In the genomic region with DNA sequence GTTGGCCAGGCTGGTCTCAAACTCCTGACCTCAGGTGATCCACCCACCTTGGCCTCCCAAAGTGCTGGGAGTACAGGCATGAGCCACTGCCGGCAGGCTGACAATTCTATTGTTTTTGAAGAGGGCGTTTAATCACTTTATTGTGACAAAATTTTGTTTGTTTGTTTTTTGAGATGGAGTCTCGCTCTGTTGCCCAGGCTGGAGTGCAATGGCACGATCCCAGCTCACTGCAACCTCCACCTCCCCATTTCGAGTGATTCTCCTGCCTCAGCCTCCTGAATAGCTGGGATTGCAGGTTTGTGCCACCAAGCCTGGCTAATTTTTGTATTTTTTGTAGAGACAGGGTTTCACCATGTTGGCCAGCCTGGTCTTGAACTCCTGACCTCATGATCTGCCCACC, we compare ENCODE assay signal across 7 cellular contexts. TPM values are rescaled to one million over a fixed set of nuclear protein-coding genes. Genes with fewer than 3 reads are reported as not detected.
DNase-seq lines count a peak whose midpoint lies in the region; ATAC-seq, FAIRE-seq and TF ChIP-seq lines count a peak whose summit lies in the region.
"Not testable (repeated sequence)": the region's sequence is repeated elsewhere in the genome, so short reads cannot be mapped to it uniquely, and the experiment has no call there.

No MANE protein-coding gene starts in this region.

- CTCF ChIA-PET in activated CD8-positive, alpha-beta memory T cell treated with anti-CD3 and anti-CD28 coated beads, Interleukin-2, amount 10 ng/mL, durations not matched to agents 7 days and 5 days (lab: Charles Lee), result interaction anchor here (1.6 kb wide), 1 partner anchor 12 kb away, joined by 3 read pairs; no protein-coding TSS in a partner anchor
- CTCF ChIA-PET in GM12878 (lab: Yijun Ruan, JAX), result interaction anchor here (1.4 to 1.7 kb wide), 2 partner anchors 26 to 30 kb away, joined by 3 to 4 read pairs; no protein-coding TSS in a partner anchor

- H3K4me3 ChIP-seq in CD4-positive, CD25-positive, alpha-beta regulatory T cell (ENCODE audit: low read depth, low read length), result peak overlapping the region; percentile 26
- H3K4me3 ChIP-seq in SJCRH30, result peak overlapping the region; percentile 75
- peak overlapping the region; percentile 98 for H3K4me3 ChIP-seq in GM12878
- H3K4me3 ChIP-seq in foreskin fibroblast (ENCODE audit: low read depth in 1 of 2, low read length in 2 of 2), result peak overlapping the region; percentile 62 to 97

- not testable (repeated sequence) for H3K36me3 Mint-ChIP-seq in CD4-positive, CD25-positive, alpha-beta regulatory T cell; HFFc6 (ENCODE audit: low read depth); neural crest cell (ENCODE audit: low read depth)
- peaks cover 17% of the 10 kb centered on the region for H3K36me3 Mint-ChIP-seq in activated CD8-positive, alpha-beta memory T cell treated with anti-CD3 and anti-CD28 coated beads, Interleukin-2, amount 10 ng/mL, durations not matched to agents 7 days and 5 days

- TF ChIP-seq RAD21 in GM12878 (IDR thresholded peaks at IDR 0.05; ENCODE audit: insufficient read depth, low read depth, low read length), result not testable (repeated sequence)

- H4K20me1 ChIP-seq in GM12878 (ENCODE audit: control insufficient read depth, insufficient read depth), result not testable (repeated sequence)

- not testable (repeated sequence) for FAIRE-seq in GM12878 (lab: Jason Lieb, UNC)

- POLR2A ChIA-PET in GM12878 (lab: Charles Lee), result interaction anchor here (0.7 to 2.2 kb wide), 5 partner anchors 21 to 799 kb away, joined by 3 to 15 read pairs (median 5); no protein-coding TSS in a partner anchor

- RAD21 ChIA-PET in GM12878 (lab: Charles Lee; ENCODE audit: unreplicated experiment), result interaction anchor here (1.6 to 2.2 kb wide), 2 partner anchors 30 to 49 kb away, joined by 6 to 17 read pairs; a partner anchor contains a TSS

- H3K27me3 ChIP-seq in CD4-positive, CD25-positive, alpha-beta regulatory T cell (ENCODE audit: control insufficient read depth, insufficient read depth, low read length); SJCRH30; GM12878 (replicated peaks in 1 of 2; ENCODE audit: control insufficient read depth in 2 of 2, insufficient read depth in 2 of 2, low read length in 1 of 2): not testable (repeated sequence)

- not testable (repeated sequence) for BruUV-seq in GM12878 (replicated peaks; lab: Mats Ljungman, UMichigan)

- DNase-seq in CD4-positive, CD25-positive, alpha-beta regulatory T cell; HFFc6; SJCRH30; activated CD8-positive, alpha-beta memory T cell treated with anti-CD3 and anti-CD28 coated beads, Interleukin-2, amount 10 ng/mL, durations not matched to agents 7 days and 5 days; GM12878 (ENCODE audit: low read depth, low spot score); foreskin fibroblast; neural crest cell (ENCODE audit: low read depth, low spot score): not testable (repeated sequence)

- H3K9ac ChIP-seq in GM12878 (ENCODE audit: control insufficient read depth, insufficient read depth, low read length), result peak overlapping the region; percentile 93

- not testable (repeated sequence) for TF ChIP-seq EP300 in GM12878 (IDR thresholded peaks at IDR 0.05; ENCODE audit: borderline replicate concordance in 1 of 2, control insufficient read depth in 1 of 2, low read depth in 2 of 2, low read length in 2 of 2)

- in situ Hi-C loops in GM12878 (cut with MboI), result not testable (repeated sequence)

- H3K79me2 ChIP-seq in GM12878 (ENCODE audit: control insufficient read depth, insufficient read depth, low read length), result peaks cover 86% of the 10 kb centered on the region

- SMC1A ChIA-PET in GM12878 (lab: Charles Lee; ENCODE audit: uncharacterized antibody, unreplicated experiment), result interaction anchor here (0.6 to 1.7 kb wide), 4 partner anchors 13 to 48 kb away, joined by 3 to 10 read pairs (median 4); a partner anchor contains a TSS

- not testable (repeated sequence) for H2AFZ ChIP-seq in GM12878 (ENCODE audit: control insufficient read depth, low read depth, low read length)

- peaks cover 34% of the 10 kb centered on the region for H3K4me1 ChIP-seq in CD4-positive, CD25-positive, alpha-beta regulatory T cell (ENCODE audit: control insufficient read depth, insufficient read depth, low read length, poor library complexity, severe bottlenecking)
- not testable (repeated sequence) for H3K4me1 ChIP-seq in SJCRH30; GM12878 (ENCODE audit: control insufficient read depth, insufficient read depth, low read length)

- H3K4me3 Mint-ChIP-seq in CD4-positive, CD25-positive, alpha-beta regulatory T cell, result peak overlapping the region; percentile 98 to 100 (median 98)
- H3K4me3 Mint-ChIP-seq in HFFc6 (peak overlapping the region; percentile 89), neural crest cell (peak overlapping the region; percentile 97)
- H3K4me3 Mint-ChIP-seq in activated CD8-positive, alpha-beta memory T cell treated with anti-CD3 and anti-CD28 coated beads, Interleukin-2, amount 10 ng/mL, durations not matched to agents 7 days and 5 days, result peak overlapping the region; percentile 92

- WGBS in GM12878 (ENCODE audit: insufficient coverage, insufficient replicate concordance, low lambda C conversion rate, missing lambda C conversion rate), result 100% methylated on average over 5 of the region's 5 CpGs

- peaks cover 8 to 64% (median 43%) of the 10 kb centered on the region in 4 donors for H3K4me1 Mint-ChIP-seq in CD4-positive, CD25-positive, alpha-beta regulatory T cell
- H3K4me1 Mint-ChIP-seq in HFFc6 (ENCODE audit: low read depth) (peaks cover 47% of the 10 kb centered on the region), neural crest cell (peaks cover 21% of the 10 kb centered on the region)
- peaks cover 35% of the 10 kb centered on the region for H3K4me1 Mint-ChIP-seq in activated CD8-positive, alpha-beta memory T cell treated with anti-CD3 and anti-CD28 coated beads, Interleukin-2, amount 10 ng/mL, durations not matched to agents 7 days and 5 days

- not testable (repeated sequence) for TF ChIP-seq POLR2A in GM12878 (IDR thresholded peaks at IDR 0.05; ENCODE audit: low read depth, low read length)

- H3K9me3 ChIP-seq in CD4-positive, CD25-positive, alpha-beta regulatory T cell (ENCODE audit: control insufficient read depth in 2 of 2, low read length in 2 of 2); SJCRH30 (replicated peaks); GM12878 (replicated peaks; ENCODE audit: control insufficient read depth, insufficient read depth, low read length): not testable (repeated sequence)

- peak overlapping the region; percentile 72; the same call in 1 of the 2 replicates for H3K4me2 ChIP-seq in GM12878 (ENCODE audit: control insufficient read depth, insufficient read depth)

- intact Hi-C loops in GM12878 (cut with micrococcal nuclease; ENCODE audit: unreplicated experiment), result loop anchor here (2.0 kb wide), 1 partner anchor 30 kb away; no protein-coding TSS in a partner anchor

- H3K36me3 ChIP-seq in CD4-positive, CD25-positive, alpha-beta regulatory T cell (ENCODE audit: control insufficient read depth, insufficient read depth, low read length); SJCRH30; GM12878 (ENCODE audit: control insufficient read depth in 2 of 2, insufficient read depth in 2 of 2, low read length in 1 of 2): not testable (repeated sequence)

- not testable (repeated sequence) for H3K27me3 Mint-ChIP-seq in CD4-positive, CD25-positive, alpha-beta regulatory T cell; HFFc6 (ENCODE audit: insufficient read depth); activated CD8-positive, alpha-beta memory T cell treated with anti-CD3 and anti-CD28 coated beads, Interleukin-2, amount 10 ng/mL, durations not matched to agents 7 days and 5 days; neural crest cell (ENCODE audit: low read depth)

- not testable (repeated sequence) for H3K9me3 Mint-ChIP-seq in CD4-positive, CD25-positive, alpha-beta regulatory T cell; HFFc6; activated CD8-positive, alpha-beta memory T cell treated with anti-CD3 and anti-CD28 coated beads, Interleukin-2, amount 10 ng/mL, durations not matched to agents 7 days and 5 days (ENCODE audit: low read depth); neural crest cell

- TF ChIP-seq CTCF in HFFc6 (IDR thresholded peaks at IDR 0.05); GM12878 (IDR thresholded peaks at IDR 0.05 in 2 of 3, conservative IDR thresholded peaks at IDR 0.05 in 1 of 3; ENCODE audit: control insufficient read depth in 2 of 3, extremely low read depth in 1 of 3, insufficient read depth in 1 of 3, low read depth in 3 of 3, low read length in 3 of 3); foreskin fibroblast (IDR thresholded peaks at IDR 0.05; ENCODE audit: low read depth, low read length); neural crest cell (conservative IDR thresholded peaks at IDR 0.05): not testable (repeated sequence)

- peak overlapping the region in 2 of 3 donors; percentile 14 to 62 for H3K27ac Mint-ChIP-seq in CD4-positive, CD25-positive, alpha-beta regulatory T cell
- peak overlapping the region; percentile 96; the same call in 1 of the 2 replicates for H3K27ac Mint-ChIP-seq in HFFc6
- H3K27ac Mint-ChIP-seq in activated CD8-positive, alpha-beta memory T cell treated with anti-CD3 and anti-CD28 coated beads, Interleukin-2, amount 10 ng/mL, durations not matched to agents 7 days and 5 days, result peak overlapping the region; percentile 57
- H3K27ac Mint-ChIP-seq in neural crest cell (ENCODE audit: unreplicated experiment), result not testable (repeated sequence)

- H3K27ac ChIP-seq in CD4-positive, CD25-positive, alpha-beta regulatory T cell (ENCODE audit: insufficient read depth, low read length, poor library complexity, severe bottlenecking); GM12878 (ENCODE audit: control insufficient read depth, insufficient read depth): not testable (repeated sequence)
- H3K27ac ChIP-seq in SJCRH30, result peak overlapping the region; percentile 89; the same call in 1 of the 2 replicates

- ATAC-seq in CD4-positive, CD25-positive, alpha-beta regulatory T cell (ENCODE audit: low read depth in 2 of 2); activated CD8-positive, alpha-beta memory T cell treated with anti-CD3 and anti-CD28 coated beads, Interleukin-2, amount 10 ng/mL, durations not matched to agents 7 days and 5 days; GM12878: not testable (repeated sequence)

RNA-seq across cellular contexts. Expression of a gene that starts 1.8 kb away (rescaled TPM):
- total RNA-seq in CD4-positive, CD25-positive, alpha-beta regulatory T cell, result 3.4 TPM
- polyA plus RNA-seq in CD4-positive, CD25-positive, alpha-beta regulatory T cell, result 10 to 100 TPM in 2 of 4 donors, 1 to 10 TPM in 2; 6.2 to 11.0 (median 9.2) TPM
- 100 to 1,000 TPM in 5 of 6 experiments, 10 to 100 TPM in 1; 96.6 to 131 (median 108) TPM for total RNA-seq in HFFc6 (2021; fragmentation: NEBNext Ultra II Directional; extraction: Animal tissue kit (Norgen Biotek cat#: 25700))
- 50.6 and 60.5 TPM in 2 replicates for total RNA-seq in SJCRH30 (2014; rRNA removed; shearing (Covaris generic))
- total RNA-seq in activated CD8-positive, alpha-beta memory T cell treated with anti-CD3 and anti-CD28 coated beads, Interleukin-2, amount 10 ng/mL, durations not matched to agents 7 days and 5 days, result 10 to 100 TPM; 28.9 to 29.3 TPM
- total RNA-seq in GM12878 (2013; cell fraction: nucleolus; rRNA removed), result 26.0 and 31.8 TPM in 2 replicates
- total RNA-seq in GM12878 (2014; rRNA removed), result 18.2 and 20.9 TPM in 2 replicates
- total RNA-seq in GM12878 (2014; rRNA removed; fragmentation: Illumina TruSeq; extraction: Trizol), result 25.5 and 27.3 TPM in 2 replicates
- 17.3 and 19.0 TPM in 2 replicates for total RNA-seq in GM12878 (2021)
- polyA plus RNA-seq in GM12878 (2011; ENCODE audit: low read depth), result 13.7 TPM
- polyA plus RNA-seq in GM12878 (2011; rRNA removed), result 20.9 and 36.8 TPM in 2 replicates
- polyA plus RNA-seq in GM12878 (2011; cell fraction: cytosol; rRNA removed), result 7.1 and 7.5 TPM in 2 replicates
- polyA plus RNA-seq in GM12878 (2011; cell fraction: nucleus; rRNA removed), result 6.6 and 7.4 TPM in 2 replicates
- polyA plus RNA-seq in GM12878 (2012), result 21.5 and 35.3 TPM in 2 replicates
- 17.8 and 21.6 TPM in 2 replicates for polyA plus RNA-seq in GM12878 (2014; fragmentation: Illumina TruSeq; extraction: Trizol)
- 10 to 100 TPM in 1 of 2 experiments, 1 to 10 TPM in 1; 5.4 to 12.2 TPM for polyA plus RNA-seq in GM12878 (2014; fragmentation: Nextera tagmentation; extraction: Ambion mirVana)
- 15.1 and 18.7 TPM in 2 replicates for polyA plus RNA-seq in GM12878 (2014; rRNA removed)
- polyA plus RNA-seq in GM12878 (2016; fragmentation: Nextera tagmentation; extraction: Ambion mirVana), result 10 to 100 TPM; 33.8 to 34.5 TPM
- polyA minus RNA-seq in GM12878 (2011; rRNA and poly(A)+ RNA removed), result 2.8 and 5.9 TPM in 2 replicates
- polyA minus RNA-seq in GM12878 (2011; cell fraction: cytosol; rRNA and poly(A)+ RNA removed), result 5.1 and 5.5 TPM in 2 replicates
- 3.1 and 4.7 TPM in 2 replicates for polyA minus RNA-seq in GM12878 (2011; cell fraction: nucleus; rRNA and poly(A)+ RNA removed)
- total RNA-seq in neural crest cell, result 20.2 and 21.4 TPM in 2 replicates

RNA-seq across cellular contexts. Expression of a gene that starts 2.3 kb away (rescaled TPM):
- total RNA-seq in CD4-positive, CD25-positive, alpha-beta regulatory T cell, result 28.5 TPM
- polyA plus RNA-seq in CD4-positive, CD25-positive, alpha-beta regulatory T cell, result 1 to 10 TPM; 4.9 to 7.5 (median 6.8) TPM
- 10 to 100 TPM; 19.0 to 23.6 (median 21.2) TPM for total RNA-seq in HFFc6 (2021; fragmentation: NEBNext Ultra II Directional; extraction: Animal tissue kit (Norgen Biotek cat#: 25700))
- 41.2 and 47.4 TPM in 2 replicates for total RNA-seq in SJCRH30 (2014; rRNA removed; shearing (Covaris generic))
- total RNA-seq in activated CD8-positive, alpha-beta memory T cell treated with anti-CD3 and anti-CD28 coated beads, Interleukin-2, amount 10 ng/mL, durations not matched to agents 7 days and 5 days, result 10 to 100 TPM; 27.9 to 36.3 TPM
- 60.6 and 72.2 TPM in 2 replicates for total RNA-seq in GM12878 (2013; cell fraction: nucleolus; rRNA removed)
- 19.0 and 20.6 TPM in 2 replicates for total RNA-seq in GM12878 (2014; rRNA removed)
- total RNA-seq in GM12878 (2014; rRNA removed; fragmentation: Illumina TruSeq; extraction: Trizol), result 19.1 and 20.2 TPM in 2 replicates
- total RNA-seq in GM12878 (2021), result 13.5 and 18.0 TPM in 2 replicates
- polyA plus RNA-seq in GM12878 (2011; ENCODE audit: low read depth), result 4.6 TPM
- 17.3 and 32.0 TPM in 2 replicates for polyA plus RNA-seq in GM12878 (2011; rRNA removed)
- polyA plus RNA-seq in GM12878 (2011; cell fraction: cytosol; rRNA removed), result 9.2 and 10.1 TPM in 2 replicates
- 11.3 and 12.8 TPM in 2 replicates for polyA plus RNA-seq in GM12878 (2011; cell fraction: nucleus; rRNA removed)
- 8.4 and 12.2 TPM in 2 replicates for polyA plus RNA-seq in GM12878 (2012)
- polyA plus RNA-seq in GM12878 (2014; fragmentation: Illumina TruSeq; extraction: Trizol), result 16.3 and 26.8 TPM in 2 replicates
- 1 to 10 TPM; 4.2 to 5.0 TPM for polyA plus RNA-seq in GM12878 (2014; fragmentation: Nextera tagmentation; extraction: Ambion mirVana)
- polyA plus RNA-seq in GM12878 (2014; rRNA removed), result 10.2 and 10.6 TPM in 2 replicates
- 10 to 100 TPM in 1 of 2 experiments, 1 to 10 TPM in 1; 9.0 to 12.0 TPM for polyA plus RNA-seq in GM12878 (2016; fragmentation: Nextera tagmentation; extraction: Ambion mirVana)
- 22.7 and 27.2 TPM in 2 replicates for polyA minus RNA-seq in GM12878 (2011; rRNA and poly(A)+ RNA removed)
- 10.9 and 14.4 TPM in 2 replicates for polyA minus RNA-seq in GM12878 (2011; cell fraction: cytosol; rRNA and poly(A)+ RNA removed)
- polyA minus RNA-seq in GM12878 (2011; cell fraction: nucleus; rRNA and poly(A)+ RNA removed), result 13.2 and 25.1 TPM in 2 replicates
- total RNA-seq in neural crest cell, result 29.2 and 29.6 TPM in 2 replicates

RNA-seq across cellular contexts. Expression of a gene that starts 49.3 kb away (rescaled TPM):
- 491 TPM for total RNA-seq in CD4-positive, CD25-positive, alpha-beta regulatory T cell
- polyA plus RNA-seq in CD4-positive, CD25-positive, alpha-beta regulatory T cell, result 100 to 1,000 TPM; 315 to 484 (median 346) TPM
- 100 to 1,000 TPM; 613 to 701 (median 674) TPM for total RNA-seq in HFFc6 (2021; fragmentation: NEBNext Ultra II Directional; extraction: Animal tissue kit (Norgen Biotek cat#: 25700))
- total RNA-seq in SJCRH30 (2014; rRNA removed; shearing (Covaris generic)), result 667 and 695 TPM in 2 replicates
- 100 to 1,000 TPM; 360 to 485 TPM for total RNA-seq in activated CD8-positive, alpha-beta memory T cell treated with anti-CD3 and anti-CD28 coated beads, Interleukin-2, amount 10 ng/mL, durations not matched to agents 7 days and 5 days
- 322 and 354 TPM in 2 replicates for total RNA-seq in GM12878 (2013; cell fraction: nucleolus; rRNA removed)
- total RNA-seq in GM12878 (2014; rRNA removed), result 632 and 709 TPM in 2 replicates
- total RNA-seq in GM12878 (2014; rRNA removed; fragmentation: Illumina TruSeq; extraction: Trizol), result 533 and 555 TPM in 2 replicates
- 700 and 732 TPM in 2 replicates for total RNA-seq in GM12878 (2021)
- 525 TPM for polyA plus RNA-seq in GM12878 (2011; ENCODE audit: low read depth)
- 447 and 458 TPM in 2 replicates for polyA plus RNA-seq in GM12878 (2011; rRNA removed)
- 627 and 839 TPM in 2 replicates for polyA plus RNA-seq in GM12878 (2011; cell fraction: cytosol; rRNA removed)
- 512 and 611 TPM in 2 replicates for polyA plus RNA-seq in GM12878 (2011; cell fraction: nucleus; rRNA removed)
- 557 and 642 TPM in 2 replicates for polyA plus RNA-seq in GM12878 (2012)
- 580 and 680 TPM in 2 replicates for polyA plus RNA-seq in GM12878 (2014; fragmentation: Illumina TruSeq; extraction: Trizol)
- polyA plus RNA-seq in GM12878 (2014; fragmentation: Nextera tagmentation; extraction: Ambion mirVana), result 100 to 1,000 TPM; 314 to 677 TPM
- 570 and 636 TPM in 2 replicates for polyA plus RNA-seq in GM12878 (2014; rRNA removed)
- polyA plus RNA-seq in GM12878 (2016; fragmentation: Nextera tagmentation; extraction: Ambion mirVana), result 100 to 1,000 TPM; 598 to 663 TPM
- 503 and 520 TPM in 2 replicates for polyA minus RNA-seq in GM12878 (2011; rRNA and poly(A)+ RNA removed)
- 263 and 277 TPM in 2 replicates for polyA minus RNA-seq in GM12878 (2011; cell fraction: cytosol; rRNA and poly(A)+ RNA removed)
- 173 and 277 TPM in 2 replicates for polyA minus RNA-seq in GM12878 (2011; cell fraction: nucleus; rRNA and poly(A)+ RNA removed)
- 852 and 856 TPM in 2 replicates for total RNA-seq in neural crest cell

Comparison
In these comparisons a context has a peak if more than half of its experiments do, and no peak if none do; other contexts are left out.
1. H3K4me3 ChIP-seq: peak in every context shown above with its lines; median percentile 98 in GM12878; 80 in foreskin fibroblast; 75 in SJCRH30; 26 in CD4-positive, CD25-positive, alpha-beta regulatory T cell.